Comparison of ENCODE assay signal across 1 cellular context in genomic region chr6:121828567-121828966, GRCh38.
TF ChIP-seq lines count a peak whose summit lies in the region.

No MANE protein-coding gene starts in this region.

TF ChIP-seq in H1, 55 proteins besides CTCF, POLR2A, EP300 and RAD21 (continued from another document):
- TF ChIP-seq PHF8 (conservative IDR thresholded peaks at IDR 0.05; ENCODE audit: low read depth, low read length): no peak
- no peak for TF ChIP-seq SAP30 (IDR thresholded peaks at IDR 0.05; ENCODE audit: insufficient read depth, insufficient replicate concordance, low read length)
- TF ChIP-seq GABPA (IDR thresholded peaks at IDR 0.05; ENCODE audit: borderline replicate concordance, insufficient read depth, low read length): no peak
- no peak for TF ChIP-seq TEAD4 (IDR thresholded peaks at IDR 0.05; ENCODE audit: low read depth, low read length)
- TF ChIP-seq SIRT6 (IDR thresholded peaks at IDR 0.05; ENCODE audit: low read length): no peak
- no peak for TF ChIP-seq CREB1 (IDR thresholded peaks at IDR 0.05)
- TF ChIP-seq SP2 (IDR thresholded peaks at IDR 0.05; ENCODE audit: low read length): no peak
- TF ChIP-seq YY1 (IDR thresholded peaks at IDR 0.05; ENCODE audit: low read depth, low read length): no peak
- no peak for TF ChIP-seq TCF12 (IDR thresholded peaks at IDR 0.05; ENCODE audit: low read depth, low read length)
- no peak for TF ChIP-seq TBP (IDR thresholded peaks at IDR 0.05; ENCODE audit: low read depth, low read length)
- TF ChIP-seq KDM4A (IDR thresholded peaks at IDR 0.05; ENCODE audit: low read depth, low read length, severe bottlenecking): no peak
